ENCODE assay signal across 17 cellular contexts in genomic region chr12:3673960-3674708, GRCh38.
"Had no signal": no experiment of that assay in that cellular context is flagged by ENCODE, and none has a peak within 500 bp of the region (broad histone marks: within the 10 kb centered on the region; RNA-seq: fewer than 3 reads in every experiment).

No MANE protein-coding gene starts in this region.

- H3K27ac Mint-ChIP-seq: activated CD4-positive, alpha-beta memory T cell treated with anti-CD3 and anti-CD28 coated beads, Interleukin-2, amount 10 ng/mL, durations not matched to agents 7 days and 5 days; effector memory CD8-positive, alpha-beta T cell; natural killer cell; stimulated activated naive B cell treated with anti-CD40 and anti-IgM and Interleukin-4, amounts not matched to agents 10 μg/mL and 1 μg/mL and 100 μg/mL, for 72 hours; T-helper 2 cell treated with Interferon-gamma antibody and Interleukin-4, amounts not matched to agents 5 μg/mL and 100 μg/mL, for 36 hours had no signal

- H3K4me3 Mint-ChIP-seq: activated CD4-positive, alpha-beta memory T cell treated with anti-CD3 and anti-CD28 coated beads, Interleukin-2, amount 10 ng/mL, durations not matched to agents 7 days and 5 days; activated T-cell treated with anti-CD3 and anti-CD28 coated beads, Interleukin-2, amount 50 U/mL, for 4 hours; effector memory CD8-positive, alpha-beta T cell; immature natural killer cell; natural killer cell; stimulated activated naive B cell treated with anti-CD40 and anti-IgM and Interleukin-4, amounts not matched to agents 10 μg/mL and 1 μg/mL and 100 μg/mL, for 72 hours; T-helper 2 cell treated with Interferon-gamma antibody and Interleukin-4, amounts not matched to agents 5 μg/mL and 100 μg/mL, for 36 hours had no signal

- H3K9me3 Mint-ChIP-seq: activated CD4-positive, alpha-beta memory T cell treated with anti-CD3 and anti-CD28 coated beads, Interleukin-2, amount 10 ng/mL, durations not matched to agents 7 days and 5 days; activated T-cell treated with anti-CD3 and anti-CD28 coated beads, Interleukin-2, amount 50 U/mL, for 4 hours; effector memory CD8-positive, alpha-beta T cell; immature natural killer cell; natural killer cell; stimulated activated naive B cell treated with anti-CD40 and anti-IgM and Interleukin-4, amounts not matched to agents 10 μg/mL and 1 μg/mL and 100 μg/mL, for 72 hours; T-helper 2 cell treated with Interferon-gamma antibody and Interleukin-4, amounts not matched to agents 5 μg/mL and 100 μg/mL, for 36 hours had no signal

- ATAC-seq: activated T-cell treated with anti-CD3 and anti-CD28 coated beads, Interleukin-2, amount 50 U/mL, for 4 hours; effector memory CD8-positive, alpha-beta T cell; natural killer cell; stimulated activated naive B cell treated with anti-CD40 and anti-IgM and Interleukin-4, amounts not matched to agents 10 μg/mL and 1 μg/mL and 100 μg/mL, for 72 hours; upper lobe of right lung had no signal

- H3K4me1 Mint-ChIP-seq: stimulated activated naive B cell treated with anti-CD40 and anti-IgM and Interleukin-4, amounts not matched to agents 10 μg/mL and 1 μg/mL and 100 μg/mL, for 72 hours had no signal

- DNase-seq: activated CD4-positive, alpha-beta memory T cell treated with anti-CD3 and anti-CD28 coated beads, Interleukin-2, amount 10 ng/mL, durations not matched to agents 7 days and 5 days; activated effector memory CD4-positive, alpha-beta T cell treated with Interleukin-2 at 50 U/mL for 16 hours; activated naive CD4-positive, alpha-beta T cell treated with anti-CD3 and anti-CD28 coated beads, Interleukin-2, amount 50 U/mL, for 16 hours; activated T-cell treated with anti-CD3 and anti-CD28 coated beads, Interleukin-2, amount 50 U/mL, for 4 hours; adrenal gland; dermis blood vessel endothelial cell; effector memory CD8-positive, alpha-beta T cell; esophagus squamous epithelium; immature natural killer cell; natural killer cell; nucleus accumbens; posterior cingulate gyrus; spleen; stimulated activated CD4-positive, alpha-beta T cell treated with anti-CD3 and anti-CD28 coated beads, Interleukin-4, amount 100 ng/mL, for 4 hours; stimulated activated naive B cell treated with anti-CD40 and anti-IgM and Interleukin-4, amounts not matched to agents 10 μg/mL and 1 μg/mL and 100 μg/mL, for 72 hours; upper lobe of right lung had no signal

- H3K27me3 Mint-ChIP-seq: activated CD4-positive, alpha-beta memory T cell treated with anti-CD3 and anti-CD28 coated beads, Interleukin-2, amount 10 ng/mL, durations not matched to agents 7 days and 5 days; effector memory CD8-positive, alpha-beta T cell; stimulated activated naive B cell treated with anti-CD40 and anti-IgM and Interleukin-4, amounts not matched to agents 10 μg/mL and 1 μg/mL and 100 μg/mL, for 72 hours had no signal
